Comparison of ENCODE assay signal across 16 cellular contexts in genomic region chr1:51650198-51650597, GRCh38.
"Had no signal": no experiment of that assay in that cellular context is flagged by ENCODE, and none has a peak within 500 bp of the region (broad histone marks: within the 10 kb centered on the region; RNA-seq: fewer than 3 reads in every experiment).

No MANE protein-coding gene starts in this region.

- H3K27me3 ChIP-seq: breast epithelium, heart left ventricle, spleen, testis had no signal

- H3K4me3 Mint-ChIP-seq: activated CD4-positive, alpha-beta T cell treated with anti-CD3 and anti-CD28 coated beads for 36 hours; activated CD8-positive, alpha-beta T cell treated with anti-CD3 and anti-CD28 coated beads for 36 hours; neural crest cell; stimulated activated naive CD8-positive, alpha-beta T cell treated with anti-CD3 and anti-CD28 coated beads, Interleukin-15, amount 100 ng/mL, for 72 hours had no signal

- ATAC-seq: activated CD4-positive, alpha-beta T cell treated with anti-CD3 and anti-CD28 coated beads for 36 hours; activated CD8-positive, alpha-beta T cell treated with anti-CD3 and anti-CD28 coated beads for 36 hours; heart left ventricle; left cardiac atrium; lower lobe of right lung; sciatic nerve; stimulated activated naive CD8-positive, alpha-beta T cell treated with anti-CD3 and anti-CD28 coated beads, Interleukin-15, amount 100 ng/mL, for 72 hours had no signal

- H3K27me3 Mint-ChIP-seq: activated CD4-positive, alpha-beta T cell treated with anti-CD3 and anti-CD28 coated beads for 36 hours; activated CD8-positive, alpha-beta T cell treated with anti-CD3 and anti-CD28 coated beads for 36 hours; stimulated activated naive CD8-positive, alpha-beta T cell treated with anti-CD3 and anti-CD28 coated beads, Interleukin-15, amount 100 ng/mL, for 72 hours had no signal

- H3K9me3 ChIP-seq: breast epithelium, lower lobe of right lung, testis had no signal

- H3K4me3 ChIP-seq: breast epithelium, heart left ventricle, lower lobe of right lung, spleen, testis had no signal

- DNase-seq: activated CD4-positive, alpha-beta T cell treated with anti-CD3 and anti-CD28 coated beads for 36 hours; activated CD8-positive, alpha-beta T cell treated with anti-CD3 and anti-CD28 coated beads for 36 hours; activated naive CD4-positive, alpha-beta T cell; aorta; dermis blood vessel endothelial cell; heart left ventricle; left cardiac atrium; lower lobe of right lung; spleen; stimulated activated naive CD8-positive, alpha-beta T cell treated with anti-CD3 and anti-CD28 coated beads, Interleukin-15, amount 100 ng/mL, for 72 hours; testis; WERI-Rb-1 had no signal

- H3K27ac ChIP-seq: epithelial cell of prostate, lower lobe of right lung, WERI-Rb-1 had no signal

- H3K27ac Mint-ChIP-seq: activated CD4-positive, alpha-beta T cell treated with anti-CD3 and anti-CD28 coated beads for 36 hours; activated CD8-positive, alpha-beta T cell treated with anti-CD3 and anti-CD28 coated beads for 36 hours had no signal

- H3K9me3 Mint-ChIP-seq: activated CD8-positive, alpha-beta T cell treated with anti-CD3 and anti-CD28 coated beads for 36 hours; neural crest cell; stimulated activated naive CD8-positive, alpha-beta T cell treated with anti-CD3 and anti-CD28 coated beads, Interleukin-15, amount 100 ng/mL, for 72 hours had no signal

- H3K4me1 Mint-ChIP-seq: activated CD4-positive, alpha-beta T cell treated with anti-CD3 and anti-CD28 coated beads for 36 hours had no signal

- H3K36me3 ChIP-seq: breast epithelium, lower lobe of right lung had no signal
